In genomic region chr6:21949211-21949801, GRCh38 we compare ENCODE assay signal across 13 cellular contexts.
DNase-seq lines count a peak whose midpoint lies in the region; ATAC-seq, FAIRE-seq and TF ChIP-seq lines count a peak whose summit lies in the region.
"Had no signal": no experiment of that assay in that cellular context is flagged by ENCODE, and none has a peak within 500 bp of the region (broad histone marks: within the 10 kb centered on the region; RNA-seq: fewer than 3 reads in every experiment).

No MANE protein-coding gene starts in this region.

- no peak overlapping the region for H3K14ac ChIP-seq in H9 (ENCODE audit: insufficient read depth, low read length)

- no peak overlapping the region for H3K9ac ChIP-seq in astrocyte (ENCODE audit: low read length)
- no peak overlapping the region for H3K9ac ChIP-seq in H9 (ENCODE audit: extremely low read depth, insufficient read length, low read length)

- DNase-seq in DMS79 (lab: John Stamatoyannopoulos, UW), result peak; percentile 98
- peak; percentile 88 for DNase-seq in NCI-H2029 (lab: John Stamatoyannopoulos, UW)
- peak; percentile 84 for DNase-seq in astrocyte (ENCODE audit: low read depth)
- DNase-seq in omental fat pad (ENCODE audit: low spot score), result no peak
- DNase-seq in GF-D8 (lab: John Stamatoyannopoulos, UW), result no peak
- no peak for DNase-seq in activated CD8-positive, alpha-beta T cell treated with anti-CD3 and anti-CD28 coated beads for 36 hours
- no peak for DNase-seq in H9
- DNase-seq: activated CD4-positive, alpha-beta T cell treated with anti-CD3 and anti-CD28 coated beads for 4 hours; brain microvascular endothelial cell; heart right ventricle; psoas muscle had no signal

- H3K9me3 ChIP-seq in astrocyte (ENCODE audit: insufficient read depth, low read depth, low read length) (no peaks in the 10 kb centered on the region), H9 (ENCODE audit: control insufficient read depth, low read depth, low read length) (no peaks in the 10 kb centered on the region)
- H3K9me3 ChIP-seq: heart right ventricle, psoas muscle had no signal

- peak overlapping the region; percentile 83 for H3K27ac Mint-ChIP-seq in astrocyte (ENCODE audit: unreplicated experiment)
- no peak overlapping the region for H3K27ac Mint-ChIP-seq in activated CD8-positive, alpha-beta T cell treated with anti-CD3 and anti-CD28 coated beads for 36 hours
- H3K27ac Mint-ChIP-seq in H9, result no peak overlapping the region
- H3K27ac Mint-ChIP-seq: activated T-helper 17 cell treated with anti-CD3 and anti-CD28 coated beads, Interleukin-2, amount 50 U/mL, for 72 hours had no signal

- H3K4me1 Mint-ChIP-seq in astrocyte (ENCODE audit: low read depth, unreplicated experiment), result peaks cover 64% of the 10 kb centered on the region
- H3K4me1 Mint-ChIP-seq in activated CD8-positive, alpha-beta T cell treated with anti-CD3 and anti-CD28 coated beads for 36 hours (ENCODE audit: low read depth), result peaks cover 8% of the 10 kb centered on the region
- H3K4me1 Mint-ChIP-seq in H9, result peaks cover 21 to 40% of the 10 kb centered on the region in 2 experiments
- H3K4me1 Mint-ChIP-seq: activated T-helper 17 cell treated with anti-CD3 and anti-CD28 coated beads, Interleukin-2, amount 50 U/mL, for 72 hours had no signal

- H3K9me3 Mint-ChIP-seq in astrocyte (ENCODE audit: unreplicated experiment), result no peaks in the 10 kb centered on the region
- no peaks in the 10 kb centered on the region for H3K9me3 Mint-ChIP-seq in activated CD8-positive, alpha-beta T cell treated with anti-CD3 and anti-CD28 coated beads for 36 hours
- H3K9me3 Mint-ChIP-seq in H9, result no peaks in the 10 kb centered on the region
- H3K9me3 Mint-ChIP-seq: activated T-helper 17 cell treated with anti-CD3 and anti-CD28 coated beads, Interleukin-2, amount 50 U/mL, for 72 hours had no signal

- H2BK5ac ChIP-seq in H9 (ENCODE audit: insufficient read length, low read length), result no peak overlapping the region

- no peak overlapping the region for H3K56ac ChIP-seq in H9 (ENCODE audit: insufficient read length, low read depth, low read length)

- no peaks in the 10 kb centered on the region for H3K36me3 ChIP-seq in astrocyte (ENCODE audit: insufficient read depth, low read length)
- H3K36me3 ChIP-seq: brain microvascular endothelial cell, heart right ventricle had no signal

- no peak overlapping the region for H2BK20ac ChIP-seq in H9 (ENCODE audit: low read depth, low read length, poor library complexity, severe bottlenecking)

- H2AK5ac ChIP-seq in H9 (ENCODE audit: insufficient read length, low read length), result no peak overlapping the region

- no peak overlapping the region for H3K23ac ChIP-seq in H9 (ENCODE audit: insufficient read length, low read depth, low read length)

- H3K23me2 ChIP-seq in H9 (ENCODE audit: insufficient read length, low read depth, low read length, poor library complexity, severe bottlenecking), result no peaks in the 10 kb centered on the region

- no peak overlapping the region for H4K8ac ChIP-seq in H9 (replicated peaks; ENCODE audit: insufficient read length, low read depth, low read length)

- no peak overlapping the region for H2BK15ac ChIP-seq in H9 (ENCODE audit: low read depth, low read length)

- no peak overlapping the region for H3K4me3 ChIP-seq in astrocyte (ENCODE audit: insufficient read depth, low read depth, low read length)
- H3K4me3 ChIP-seq: heart right ventricle, psoas muscle had no signal

- CTCF ChIA-PET in activated CD8-positive, alpha-beta T cell treated with anti-CD3 and anti-CD28 coated beads for 36 hours (lab: Charles Lee), result no interaction called here

- no peaks in the 10 kb centered on the region for H3K27me3 Mint-ChIP-seq in astrocyte (ENCODE audit: low read depth, unreplicated experiment)
- H3K27me3 Mint-ChIP-seq in activated CD8-positive, alpha-beta T cell treated with anti-CD3 and anti-CD28 coated beads for 36 hours, result no peaks in the 10 kb centered on the region
- no peaks in the 10 kb centered on the region for H3K27me3 Mint-ChIP-seq in H9 (ENCODE audit: low read depth)

- peaks cover 48% of the 10 kb centered on the region for H3K4me1 ChIP-seq in astrocyte (ENCODE audit: insufficient read depth, low read length)
- H3K4me1 ChIP-seq in H9 (ENCODE audit: insufficient read depth, low read length), result peaks cover 7% of the 10 kb centered on the region; the same call in 1 of the 2 replicates

- no peak overlapping the region for H3K4ac ChIP-seq in H9 (ENCODE audit: low read depth, low read length)

- TF ChIP-seq CTCF in astrocyte (IDR thresholded peaks at IDR 0.05; ENCODE audit: insufficient read depth, low read depth, low read length), result no peak
- no peak for TF ChIP-seq CTCF in omental fat pad (IDR thresholded peaks at IDR 0.05)
- no peak for TF ChIP-seq CTCF in activated CD8-positive, alpha-beta T cell treated with anti-CD3 and anti-CD28 coated beads for 36 hours (IDR thresholded peaks at IDR 0.05)
- TF ChIP-seq CTCF in H9 (conservative IDR thresholded peaks at IDR 0.05), result no peak

- H2AFZ ChIP-seq in astrocyte (ENCODE audit: low read depth, low read length), result no peak overlapping the region
- no peak overlapping the region for H2AFZ ChIP-seq in H9 (ENCODE audit: low read length)

- H3K79me2 ChIP-seq in astrocyte (ENCODE audit: insufficient read depth, low read length), result no peaks in the 10 kb centered on the region
- peaks cover 2% of the 10 kb centered on the region; the same call in 1 of the 2 replicates for H3K79me2 ChIP-seq in H9 (ENCODE audit: insufficient read depth, low read length)

- H2BK12ac ChIP-seq in H9 (ENCODE audit: insufficient read length, low read depth, low read length), result no peak overlapping the region

- H3K18ac ChIP-seq in H9 (ENCODE audit: insufficient read length, low read depth, low read length), result no peak overlapping the region

- H3K27ac ChIP-seq in astrocyte (ENCODE audit: low read depth, low read length), result no peak overlapping the region
- no peak overlapping the region for H3K27ac ChIP-seq in H9 (ENCODE audit: insufficient read length, low read depth, low read length)
- H3K27ac ChIP-seq: brain microvascular endothelial cell, heart right ventricle, psoas muscle had no signal

- POLR2A ChIA-PET in activated CD8-positive, alpha-beta T cell treated with anti-CD3 and anti-CD28 coated beads for 36 hours (lab: Charles Lee), result no interaction called here

- H2BK120ac ChIP-seq in H9 (ENCODE audit: low read depth, low read length, poor library complexity, severe bottlenecking), result no peak overlapping the region

- intact Hi-C loops in activated CD8-positive, alpha-beta T cell treated with anti-CD3 and anti-CD28 coated beads for 36 hours (cut with micrococcal nuclease), result no loop called here

- H3K27me3 ChIP-seq in astrocyte (ENCODE audit: insufficient read depth, low read length) (no peaks in the 10 kb centered on the region), H9 (ENCODE audit: insufficient read depth, low read length) (no peaks in the 10 kb centered on the region)
- H3K27me3 ChIP-seq: brain microvascular endothelial cell, heart right ventricle had no signal

- no CpG with 5 or more reads among the region's 3 CpGs for WGBS in H9 (ENCODE audit: extremely low coverage, insufficient read length, low lambda C conversion rate)

- no peak overlapping the region for H4K91ac ChIP-seq in H9 (ENCODE audit: insufficient read length, low read depth, low read length)

- no peak overlapping the region for H4K5ac ChIP-seq in H9 (ENCODE audit: insufficient read length, low read depth, low read length)

- no peak overlapping the region for H3T11ph ChIP-seq in H9 (ENCODE audit: low read length)

- no peak overlapping the region for H3K4me3 Mint-ChIP-seq in astrocyte (ENCODE audit: unreplicated experiment)
- no peak overlapping the region for H3K4me3 Mint-ChIP-seq in activated CD8-positive, alpha-beta T cell treated with anti-CD3 and anti-CD28 coated beads for 36 hours
- H3K4me3 Mint-ChIP-seq in H9, result no peak overlapping the region
- H3K4me3 Mint-ChIP-seq: activated T-helper 17 cell treated with anti-CD3 and anti-CD28 coated beads, Interleukin-2, amount 50 U/mL, for 72 hours had no signal

- H4K20me1 ChIP-seq in astrocyte (ENCODE audit: insufficient read depth, low read length), result no peaks in the 10 kb centered on the region
- no peaks in the 10 kb centered on the region for H4K20me1 ChIP-seq in H9 (ENCODE audit: control insufficient read depth, insufficient read depth, insufficient read length)

- no peak for FAIRE-seq in astrocyte (lab: Jason Lieb, UNC)
- FAIRE-seq: GM12891 had no signal

- ATAC-seq in omental fat pad (ENCODE audit: low FRiP score), result peak; percentile 47
- ATAC-seq in activated CD8-positive, alpha-beta T cell treated with anti-CD3 and anti-CD28 coated beads for 36 hours, result no peak
- ATAC-seq: activated T-helper 17 cell treated with anti-CD3 and anti-CD28 coated beads, Interleukin-2, amount 50 U/mL, for 72 hours; heart right ventricle; psoas muscle had no signal

- peaks cover 3% of the 10 kb centered on the region for H3K79me1 ChIP-seq in H9 (ENCODE audit: insufficient read depth, low read depth, low read length, poor library complexity, severe bottlenecking)

- H3K4me2 ChIP-seq in astrocyte (ENCODE audit: low read length) (peak overlapping the region; percentile 2), H9 (ENCODE audit: insufficient read depth, insufficient read length, low read length) (no peak overlapping the region)

- H3K36me3 Mint-ChIP-seq in astrocyte (ENCODE audit: low read depth, unreplicated experiment), result peaks cover 3% of the 10 kb centered on the region
- no peaks in the 10 kb centered on the region for H3K36me3 Mint-ChIP-seq in activated CD8-positive, alpha-beta T cell treated with anti-CD3 and anti-CD28 coated beads for 36 hours (ENCODE audit: low read depth)
- H3K36me3 Mint-ChIP-seq in H9 (ENCODE audit: insufficient read depth in 1 of 3, low read depth in 3 of 3), result no peaks in the 10 kb centered on the region; a peak in 2 of 7 replicates

Comparison
In these comparisons a context has a peak if more than half of its experiments do, and no peak if none do; other contexts are left out.
1. DNase-seq: peak in DMS79 (single experiment), NCI-H2029 (single experiment) and astrocyte (single experiment); none in omental fat pad (single experiment), GF-D8 (single experiment), activated CD8-positive, alpha-beta T cell treated with anti-CD3 and anti-CD28 coated beads for 36 hours (single experiment) and H9 (single experiment).